ENCODE assay signal across 39 cellular contexts in the genomic region with DNA sequence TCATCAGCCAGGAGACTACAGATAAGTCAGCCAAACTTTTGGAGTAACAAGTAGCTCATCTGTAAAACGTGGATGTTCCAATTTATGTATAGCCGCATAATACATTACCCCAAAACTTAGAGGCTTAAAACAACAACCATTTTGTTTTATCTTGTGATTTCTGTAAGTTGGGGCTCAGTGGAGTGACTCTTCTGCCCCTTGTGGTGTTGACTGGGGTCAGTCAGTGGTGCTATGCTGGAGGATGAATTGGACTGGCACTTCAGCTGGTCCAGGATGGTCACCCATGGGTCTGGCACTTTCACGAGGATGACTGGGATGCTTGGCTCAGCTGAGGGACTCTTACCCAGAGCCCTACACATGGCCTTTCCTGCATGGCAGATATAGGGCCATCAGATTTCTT.
"Had no signal": no experiment of that assay in that cellular context is flagged by ENCODE, and none has a peak within 500 bp of the region (broad histone marks: within the 10 kb centered on the region; RNA-seq: fewer than 3 reads in every experiment).

No MANE protein-coding gene starts in this region.

- ATAC-seq: activated naive CD4-positive, alpha-beta T cell treated with anti-CD3 and anti-CD28 coated beads, Interleukin-2, amount 50 U/mL, for 72 hours; activated naive CD8-positive, alpha-beta T cell treated with anti-CD3 and anti-CD28 coated beads, Interleukin-2, amount 50 U/mL, for 24 hours; activated T-cell treated with anti-CD3 and anti-CD28 coated beads, Interleukin-2, amount 50 U/mL, for 4 hours; activated T-cell treated with anti-CD3 and anti-CD28 coated beads, Interleukin-2, amount 50 U/mL, for 72 hours; activated T-helper 17 cell treated with anti-CD3 and anti-CD28 coated beads, Interleukin-2, amount 50 U/mL, for 72 hours; body of pancreas had no signal

- H3K9me3 ChIP-seq: adrenal gland, ascending aorta, body of pancreas, breast epithelium had no signal

- H3K4me1 Mint-ChIP-seq: activated naive CD4-positive, alpha-beta T cell treated with anti-CD3 and anti-CD28 coated beads, Interleukin-2, amount 10 ng/mL, durations not matched to agents 7 days and 5 days; activated naive CD4-positive, alpha-beta T cell treated with anti-CD3 and anti-CD28 coated beads, Interleukin-2, amount 50 U/mL, for 24 hours; activated naive CD8-positive, alpha-beta T cell treated with anti-CD3 and anti-CD28 coated beads for 36 hours; activated naive CD8-positive, alpha-beta T cell treated with anti-CD3 and anti-CD28 coated beads, Interleukin-2, amount 10 ng/mL, durations not matched to agents 7 days and 5 days; activated naive CD8-positive, alpha-beta T cell treated with anti-CD3 and anti-CD28 coated beads, Interleukin-2, amount 50 U/mL, for 24 hours; activated T-helper 17 cell treated with anti-CD3 and anti-CD28 coated beads, Interleukin-2, amount 50 U/mL, for 72 hours; brain; central memory CD8-positive, alpha-beta T cell had no signal

- H3K9me3 Mint-ChIP-seq: activated naive CD4-positive, alpha-beta T cell treated with anti-CD3 and anti-CD28 coated beads for 36 hours; activated naive CD4-positive, alpha-beta T cell treated with anti-CD3 and anti-CD28 coated beads, Interleukin-2, amount 10 ng/mL, durations not matched to agents 7 days and 5 days; activated naive CD4-positive, alpha-beta T cell treated with anti-CD3 and anti-CD28 coated beads, Interleukin-2, amount 50 U/mL, for 24 hours; activated naive CD4-positive, alpha-beta T cell treated with anti-CD3 and anti-CD28 coated beads, Interleukin-2, amount 50 U/mL, for 72 hours; activated naive CD8-positive, alpha-beta T cell treated with anti-CD3 and anti-CD28 coated beads for 36 hours; activated T-cell treated with anti-CD3 and anti-CD28 coated beads, Interleukin-2, amount 50 U/mL, for 24 hours; activated T-cell treated with anti-CD3 and anti-CD28 coated beads, Interleukin-2, amount 50 U/mL, for 4 hours; activated T-cell treated with anti-CD3 and anti-CD28 coated beads, Interleukin-2, amount 50 U/mL, for 72 hours; activated T-helper 1 cell treated with anti-CD3 and anti-CD28 coated beads, Interleukin-12 subunit alpha, Interleukin-12 subunit beta, Interleukin-2, Interleukin-4 antibody, amounts not matched to agents 30 ng/mL and 10 ng/mL and 1 ng/mL, durations not matched to agents 14 hours and 24 hours and 36 hours; activated T-helper 17 cell treated with anti-CD3 and anti-CD28 coated beads, Interleukin-2, amount 50 U/mL, for 72 hours; activated T-helper 2 cell treated with anti-CD3 and anti-CD28 coated beads, Interferon-gamma antibody, Interleukin-2, Interleukin-4, amounts not matched to agents 10 μg/mL and 5 μg/mL and 100 μg/mL, durations not matched to agents 14 hours and 24 hours and 36 hours; central memory CD8-positive, alpha-beta T cell had no signal

- FAIRE-seq: astrocyte had no signal

- H3K27ac Mint-ChIP-seq: activated naive CD4-positive, alpha-beta T cell treated with anti-CD3 and anti-CD28 coated beads for 36 hours; activated naive CD4-positive, alpha-beta T cell treated with anti-CD3 and anti-CD28 coated beads, Interleukin-2, amount 10 ng/mL, durations not matched to agents 7 days and 5 days; activated naive CD4-positive, alpha-beta T cell treated with anti-CD3 and anti-CD28 coated beads, Interleukin-2, amount 50 U/mL, for 24 hours; activated naive CD4-positive, alpha-beta T cell treated with anti-CD3 and anti-CD28 coated beads, Interleukin-2, amount 50 U/mL, for 72 hours; activated naive CD8-positive, alpha-beta T cell; activated naive CD8-positive, alpha-beta T cell treated with anti-CD3 and anti-CD28 coated beads for 36 hours; activated naive CD8-positive, alpha-beta T cell treated with anti-CD3 and anti-CD28 coated beads, Interleukin-2, amount 10 ng/mL, durations not matched to agents 7 days and 5 days; activated naive CD8-positive, alpha-beta T cell treated with anti-CD3 and anti-CD28 coated beads, Interleukin-2, amount 50 U/mL, for 24 hours; activated T-cell treated with anti-CD3 and anti-CD28 coated beads, Interleukin-2, amount 50 U/mL, for 24 hours; activated T-cell treated with anti-CD3 and anti-CD28 coated beads, Interleukin-2, amount 50 U/mL, for 72 hours; activated T-helper 1 cell treated with anti-CD3 and anti-CD28 coated beads, Interleukin-12 subunit alpha, Interleukin-12 subunit beta, Interleukin-2, Interleukin-4 antibody, amounts not matched to agents 30 ng/mL and 10 ng/mL and 1 ng/mL, durations not matched to agents 14 hours and 24 hours and 36 hours; activated T-helper 17 cell treated with anti-CD3 and anti-CD28 coated beads, Interleukin-2, amount 50 U/mL, for 72 hours; activated T-helper 2 cell treated with anti-CD3 and anti-CD28 coated beads, Interferon-gamma antibody, Interleukin-2, Interleukin-4, amounts not matched to agents 10 μg/mL and 5 μg/mL and 100 μg/mL, durations not matched to agents 14 hours and 24 hours and 36 hours; brain had no signal

- H3K27me3 Mint-ChIP-seq: activated naive CD4-positive, alpha-beta T cell treated with anti-CD3 and anti-CD28 coated beads, Interleukin-2, amount 10 ng/mL, durations not matched to agents 7 days and 5 days; activated naive CD4-positive, alpha-beta T cell treated with anti-CD3 and anti-CD28 coated beads, Interleukin-2, amount 50 U/mL, for 24 hours; activated naive CD8-positive, alpha-beta T cell; activated naive CD8-positive, alpha-beta T cell treated with anti-CD3 and anti-CD28 coated beads for 36 hours; activated naive CD8-positive, alpha-beta T cell treated with anti-CD3 and anti-CD28 coated beads, Interleukin-2, amount 10 ng/mL, durations not matched to agents 7 days and 5 days; activated naive CD8-positive, alpha-beta T cell treated with anti-CD3 and anti-CD28 coated beads, Interleukin-2, amount 50 U/mL, for 24 hours; activated T-cell treated with anti-CD3 and anti-CD28 coated beads, Interleukin-2, amount 50 U/mL, for 24 hours; activated T-helper 17 cell treated with anti-CD3 and anti-CD28 coated beads, Interleukin-2, amount 50 U/mL, for 72 hours; central memory CD8-positive, alpha-beta T cell had no signal

- H3K36me3 ChIP-seq: adrenal gland, ascending aorta, brain microvascular endothelial cell, breast epithelium, cardiac muscle cell had no signal

- H3K4me1 ChIP-seq: adrenal gland, ascending aorta, breast epithelium had no signal

- H3K4me3 Mint-ChIP-seq: activated naive CD4-positive, alpha-beta T cell treated with anti-CD3 and anti-CD28 coated beads for 36 hours; activated naive CD4-positive, alpha-beta T cell treated with anti-CD3 and anti-CD28 coated beads, Interleukin-2, amount 10 ng/mL, durations not matched to agents 7 days and 5 days; activated naive CD4-positive, alpha-beta T cell treated with anti-CD3 and anti-CD28 coated beads, Interleukin-2, amount 50 U/mL, for 24 hours; activated naive CD8-positive, alpha-beta T cell; activated naive CD8-positive, alpha-beta T cell treated with anti-CD3 and anti-CD28 coated beads for 36 hours; activated naive CD8-positive, alpha-beta T cell treated with anti-CD3 and anti-CD28 coated beads, Interleukin-2, amount 10 ng/mL, durations not matched to agents 7 days and 5 days; activated naive CD8-positive, alpha-beta T cell treated with anti-CD3 and anti-CD28 coated beads, Interleukin-2, amount 50 U/mL, for 24 hours; activated T-cell treated with anti-CD3 and anti-CD28 coated beads, Interleukin-2, amount 50 U/mL, for 24 hours; activated T-cell treated with anti-CD3 and anti-CD28 coated beads, Interleukin-2, amount 50 U/mL, for 4 hours; activated T-cell treated with anti-CD3 and anti-CD28 coated beads, Interleukin-2, amount 50 U/mL, for 72 hours; activated T-helper 1 cell treated with anti-CD3 and anti-CD28 coated beads, Interleukin-12 subunit alpha, Interleukin-12 subunit beta, Interleukin-2, Interleukin-4 antibody, amounts not matched to agents 30 ng/mL and 10 ng/mL and 1 ng/mL, durations not matched to agents 14 hours and 24 hours and 36 hours; activated T-helper 17 cell treated with anti-CD3 and anti-CD28 coated beads, Interleukin-2, amount 50 U/mL, for 72 hours; brain; central memory CD8-positive, alpha-beta T cell had no signal

- H3K27ac ChIP-seq: adrenal gland, ascending aorta, body of pancreas, brain microvascular endothelial cell, breast epithelium, cardiac muscle cell had no signal

- H3K4me3 ChIP-seq: adrenal gland, ascending aorta, body of pancreas, breast epithelium, cardiac muscle cell had no signal

- H3K27me3 ChIP-seq: adrenal gland, ascending aorta, body of pancreas, brain microvascular endothelial cell, breast epithelium had no signal

- DNase-seq: activated effector memory CD4-positive, alpha-beta T cell treated with anti-CD3 and anti-CD28 coated beads, Interleukin-2, amount 50 U/mL, for 16 hours; activated effector memory CD4-positive, alpha-beta T cell treated with Interleukin-2 at 50 U/mL for 16 hours; activated gamma-delta T cell; activated gamma-delta T cell treated with Interleukin-2 at 50 U/mL for 16 hours; activated naive CD4-positive, alpha-beta T cell; activated naive CD4-positive, alpha-beta T cell treated with anti-CD3 and anti-CD28 coated beads for 36 hours; activated naive CD4-positive, alpha-beta T cell treated with anti-CD3 and anti-CD28 coated beads, Interleukin-2, amount 10 ng/mL, durations not matched to agents 7 days and 5 days; activated naive CD4-positive, alpha-beta T cell treated with anti-CD3 and anti-CD28 coated beads, Interleukin-2, amount 50 U/mL, for 16 hours; activated naive CD4-positive, alpha-beta T cell treated with Interleukin-2 at 50 U/mL for 16 hours; activated naive CD8-positive, alpha-beta T cell treated with anti-CD3 and anti-CD28 coated beads for 36 hours; activated naive CD8-positive, alpha-beta T cell treated with anti-CD3 and anti-CD28 coated beads, Interleukin-2, amount 10 ng/mL, durations not matched to agents 7 days and 5 days; activated naive CD8-positive, alpha-beta T cell treated with anti-CD3 and anti-CD28 coated beads, Interleukin-2, amount 50 U/mL, for 24 hours; activated T-cell treated with anti-CD3 and anti-CD28 coated beads, Interleukin-2, amount 50 U/mL, for 1 hour; activated T-cell treated with anti-CD3 and anti-CD28 coated beads, Interleukin-2, amount 50 U/mL, for 24 hours; activated T-cell treated with anti-CD3 and anti-CD28 coated beads, Interleukin-2, amount 50 U/mL, for 4 hours; activated T-cell treated with anti-CD3 and anti-CD28 coated beads, Interleukin-2, amount 50 U/mL, for 48 hours; activated T-cell treated with anti-CD3 and anti-CD28 coated beads, Interleukin-2, amount 50 U/mL, for 72 hours; adrenal gland; amniotic stem cell; amygdala; anterior cingulate cortex; aorta; body of pancreas; brain microvascular endothelial cell; caudate nucleus; central memory CD4-positive, alpha-beta T cell; cerebellar nuclear complex had no signal

- H3K36me3 Mint-ChIP-seq: activated naive CD4-positive, alpha-beta T cell treated with anti-CD3 and anti-CD28 coated beads, Interleukin-2, amount 10 ng/mL, durations not matched to agents 7 days and 5 days; activated naive CD8-positive, alpha-beta T cell treated with anti-CD3 and anti-CD28 coated beads, Interleukin-2, amount 10 ng/mL, durations not matched to agents 7 days and 5 days; brain had no signal
